Comparison of ENCODE assay signal across 1 cellular context in the genomic region with DNA sequence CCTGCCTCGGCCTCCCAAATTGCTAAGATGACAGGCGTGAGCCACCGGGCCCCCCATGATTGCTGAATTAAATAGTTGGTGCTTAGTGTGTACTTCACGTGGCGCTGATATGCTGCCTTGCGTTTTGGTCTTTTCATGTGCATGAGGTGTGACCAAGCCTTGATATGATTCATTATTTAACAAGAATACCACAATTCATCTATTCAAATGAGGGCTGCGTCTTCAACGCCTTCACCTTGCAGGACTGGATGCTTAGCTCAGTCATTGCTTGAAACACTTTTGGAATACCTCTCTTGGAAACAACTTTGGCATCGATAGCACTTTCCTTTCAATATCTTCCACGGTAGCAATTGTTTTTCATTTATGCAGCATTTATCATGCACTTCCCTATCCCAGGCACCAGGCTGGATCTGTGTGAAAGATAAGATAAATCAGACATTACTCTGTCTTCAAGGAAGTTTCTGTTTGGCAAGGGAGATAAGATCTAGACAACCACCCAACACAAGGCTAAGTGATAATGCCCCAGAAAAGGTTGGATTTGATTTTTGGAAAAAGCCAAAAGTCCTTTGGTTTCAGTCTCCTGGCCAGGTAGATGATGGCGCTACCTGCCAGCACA.
TF ChIP-seq lines count a peak whose summit lies in the region.

No MANE protein-coding gene starts in this region.

TF ChIP-seq in HepG2, 621 proteins besides CTCF, POLR2A, EP300 and RAD21:
- TF ChIP-seq DZIP1 (CRISPR knock-in tag; IDR thresholded peaks at IDR 0.05) = no peak
- no peak for TF ChIP-seq LCORL (IDR thresholded peaks at IDR 0.05)
- TF ChIP-seq LCORL (CRISPR knock-in tag; IDR thresholded peaks at IDR 0.05) = peak; percentile 26; the same call in 1 of the 2 replicates
- no peak for TF ChIP-seq PRMT3 (CRISPR knock-in tag; IDR thresholded peaks at IDR 0.05; ENCODE audit: borderline replicate concordance, low read depth)
- TF ChIP-seq ZNF724P (CRISPR knock-in tag; IDR thresholded peaks at IDR 0.05; ENCODE audit: borderline replicate concordance) = 0 out of 2 replicates have a peak, but pooled peaks have one; percentile 30
- no peak for TF ChIP-seq ZFP90 (CRISPR knock-in tag; IDR thresholded peaks at IDR 0.05; ENCODE audit: borderline replicate concordance)
- no peak for TF ChIP-seq ZNF512B (CRISPR knock-in tag; IDR thresholded peaks at IDR 0.05; ENCODE audit: borderline replicate concordance)
- 0 out of 2 replicates have a peak, but pooled peaks have one; percentile 14 for TF ChIP-seq MEF2D (CRISPR knock-in tag; IDR thresholded peaks at IDR 0.05)
- no peak for TF ChIP-seq SOX6 (IDR thresholded peaks at IDR 0.05)
- TF ChIP-seq SOX6 (CRISPR knock-in tag; IDR thresholded peaks at IDR 0.05) = peak; percentile 20; the same call in 1 of the 2 replicates
